Comparison of ENCODE assay signal across 8 cellular contexts in genomic region chr19:56403764-56404704, GRCh38. TPM values are rescaled to one million over a fixed set of nuclear protein-coding genes. Genes with fewer than 3 reads are reported as not detected.
A peak's percentile ranks its signal among the peaks of the same experiment; 100 is the strongest.
DNase-seq lines count a peak whose midpoint lies in the region; ATAC-seq and TF ChIP-seq lines count a peak whose summit lies in the region.

Gene ZNF583, plus strand, starts transcription at chr19:56404332. Its CDS starts 2,783 bp downstream, at chr19:56407115.

- WGBS in gastroesophageal sphincter (ENCODE audit: low coverage in 1 of 2), 2 donors, result 0 to 1% methylated on average over 10 to 17 of the region's 70 CpGs

- DNase-seq in EH (ENCODE audit: low read depth), result peak; percentile 98
- peak; percentile 89 for DNase-seq in GM23338 (ENCODE audit: low spot score)
- peak; percentile 69 to 72 for DNase-seq in SJSA1 (ENCODE audit: low read depth in 1 of 2, low spot score in 2 of 2)
- peak; percentile 92 for DNase-seq in activated naive CD4-positive, alpha-beta T cell treated with anti-CD3 and anti-CD28 coated beads, Interleukin-2, amount 10 ng/mL, durations not matched to agents 7 days and 5 days

- H3K4me3 Mint-ChIP-seq in GM23338, result peak within 1 kb of the TSS; percentile 94
- peak within 1 kb of the TSS; percentile 79 for H3K4me3 Mint-ChIP-seq in activated naive CD4-positive, alpha-beta T cell treated with anti-CD3 and anti-CD28 coated beads, Interleukin-2, amount 10 ng/mL, durations not matched to agents 7 days and 5 days

- peaks cover 8% of the 10 kb centered on the region; the same call in 1 of the 2 replicates for H3K4me1 ChIP-seq in GM23338 (ENCODE audit: insufficient read depth)
- H3K4me1 ChIP-seq in Loucy (ENCODE audit: insufficient read depth, low read length, poor library complexity, severe bottlenecking), result peaks cover 13% of the 10 kb centered on the region
- H3K4me1 ChIP-seq in SJSA1 (replicated peaks), result 0 out of 2 replicates have a peak, but pooled peaks cover 3% of the 10 kb centered on the region
- peaks cover 0 to 25% (median 6%) of the 10 kb centered on the region in 3 donors for H3K4me1 ChIP-seq in gastroesophageal sphincter
- H3K4me1 ChIP-seq in neutrophil (ENCODE audit: control insufficient read depth in 1 of 2, insufficient read depth in 1 of 2, low read depth in 1 of 2, low read length in 1 of 2), result peaks cover 14% of the 10 kb centered on the region in 2 experiments
- peaks cover 6 to 21% (median 17%) of the 10 kb centered on the region in 5 donors for H3K4me1 ChIP-seq in subcutaneous abdominal adipose tissue (ENCODE audit: control insufficient read depth in 5 of 5, insufficient read depth in 5 of 5, low read length in 5 of 5)

- H3K79me2 ChIP-seq in GM23338 (replicated peaks; ENCODE audit: insufficient read depth), result peaks cover 4% of the 10 kb centered on the region; the same call in 1 of the 2 replicates
- H3K79me2 ChIP-seq in Loucy (ENCODE audit: insufficient read depth, low read length), result peaks cover 12% of the 10 kb centered on the region; the same call in 1 of the 2 replicates

- TF ChIP-seq CTCF in GM23338 (conservative IDR thresholded peaks at IDR 0.05; ENCODE audit: low read depth in 2 of 2) (no peak), Loucy (conservative IDR thresholded peaks at IDR 0.05; ENCODE audit: low read length) (no peak), gastroesophageal sphincter (IDR thresholded peaks at IDR 0.05) (no peak), neutrophil (IDR thresholded peaks at IDR 0.05) (peak; percentile 48)

- H3K27me3 Mint-ChIP-seq in GM23338 (ENCODE audit: insufficient read depth, low read depth, poor library complexity), result peaks cover 11% of the 10 kb centered on the region
- no peaks in the 10 kb centered on the region for H3K27me3 Mint-ChIP-seq in activated naive CD4-positive, alpha-beta T cell treated with anti-CD3 and anti-CD28 coated beads, Interleukin-2, amount 10 ng/mL, durations not matched to agents 7 days and 5 days

- no peaks in the 10 kb centered on the region for H3K9me2 ChIP-seq in GM23338 (ENCODE audit: insufficient read depth)
- no peaks in the 10 kb centered on the region for H3K9me2 ChIP-seq in Loucy (replicated peaks; ENCODE audit: low read depth, low read length)

- peaks cover 70% of the 10 kb centered on the region for H3K36me3 Mint-ChIP-seq in GM23338 (ENCODE audit: low read depth)
- H3K36me3 Mint-ChIP-seq in activated naive CD4-positive, alpha-beta T cell treated with anti-CD3 and anti-CD28 coated beads, Interleukin-2, amount 10 ng/mL, durations not matched to agents 7 days and 5 days, result peaks cover 59% of the 10 kb centered on the region

- no peaks in the 10 kb centered on the region for H4K20me1 ChIP-seq in GM23338 (replicated peaks; ENCODE audit: insufficient read depth)
- no peaks in the 10 kb centered on the region for H4K20me1 ChIP-seq in Loucy (ENCODE audit: insufficient read depth, low read length, poor library complexity, severe bottlenecking)

- H3K27ac Mint-ChIP-seq in GM23338, result peak within 1 kb of the TSS; percentile 85
- H3K27ac Mint-ChIP-seq in activated naive CD4-positive, alpha-beta T cell treated with anti-CD3 and anti-CD28 coated beads, Interleukin-2, amount 10 ng/mL, durations not matched to agents 7 days and 5 days, result peak within 1 kb of the TSS; percentile 89

- ATAC-seq in GM23338 (peak; percentile 98), gastroesophageal sphincter (peak; percentile 99)

- H3K4me2 ChIP-seq in GM23338, result peak within 1 kb of the TSS; percentile 94
- peak within 1 kb of the TSS; percentile 81 for H3K4me2 ChIP-seq in Loucy (ENCODE audit: low read depth, low read length, poor library complexity, severe bottlenecking)

- H3K36me3 ChIP-seq in GM23338 (ENCODE audit: insufficient read depth) (peaks cover 16% of the 10 kb centered on the region), Loucy (ENCODE audit: insufficient read depth, low read length) (peaks cover 5% of the 10 kb centered on the region; the same call in 1 of the 2 replicates), SJSA1 (peaks cover 6% of the 10 kb centered on the region; the same call in 1 of the 2 replicates), gastroesophageal sphincter (peaks cover 2 to 49% of the 10 kb centered on the region in 2 donors), neutrophil (peaks cover 6% of the 10 kb centered on the region), subcutaneous abdominal adipose tissue (ENCODE audit: control insufficient read depth in 5 of 5, insufficient read depth in 5 of 5, low read length in 5 of 5) (peaks cover 21 to 23% (median 23%) of the 10 kb centered on the region in 5 donors)

- H3F3A ChIP-seq in GM23338 (replicated peaks; ENCODE audit: low read depth) (no peaks in the 10 kb centered on the region), Loucy (ENCODE audit: low read depth) (no peaks in the 10 kb centered on the region)

- no peak within 1 kb of the TSS for H3K27ac ChIP-seq in GM23338 (ENCODE audit: low read depth)
- peak within 1 kb of the TSS; percentile 8; the same call in 1 of the 2 replicates for H3K27ac ChIP-seq in SJSA1
- H3K27ac ChIP-seq in gastroesophageal sphincter, result peak within 1 kb of the TSS; percentile 63 to 96 (median 96)
- H3K27ac ChIP-seq in neutrophil, result peak within 1 kb of the TSS; percentile 89
- H3K27ac ChIP-seq in subcutaneous abdominal adipose tissue (ENCODE audit: low read depth, low read length), result peak within 1 kb of the TSS; percentile 87

- H3K4me1 Mint-ChIP-seq in GM23338, result peaks cover 10% of the 10 kb centered on the region
- peaks cover 26% of the 10 kb centered on the region for H3K4me1 Mint-ChIP-seq in activated naive CD4-positive, alpha-beta T cell treated with anti-CD3 and anti-CD28 coated beads, Interleukin-2, amount 10 ng/mL, durations not matched to agents 7 days and 5 days

- H3K27me3 ChIP-seq in GM23338 (ENCODE audit: insufficient read depth) (no peaks in the 10 kb centered on the region), Loucy (ENCODE audit: insufficient read depth, low read length, poor library complexity, severe bottlenecking) (no peaks in the 10 kb centered on the region), SJSA1 (replicated peaks) (no peaks in the 10 kb centered on the region), gastroesophageal sphincter (no peaks in the 10 kb centered on the region), neutrophil (no peaks in the 10 kb centered on the region), subcutaneous abdominal adipose tissue (ENCODE audit: control insufficient read depth in 5 of 5, insufficient read depth in 4 of 5, low read length in 5 of 5) (no peaks in the 10 kb centered on the region)

- TF ChIP-seq EP300 in gastroesophageal sphincter (IDR thresholded peaks at IDR 0.05), result no peak

- H3K9me3 ChIP-seq in Loucy (ENCODE audit: insufficient read depth, low read depth, low read length) (no peaks in the 10 kb centered on the region; the same call in 1 of the 2 replicates), SJSA1 (replicated peaks) (peaks cover 39% of the 10 kb centered on the region), gastroesophageal sphincter (peaks cover 0 to 55% (median 0%) of the 10 kb centered on the region in 3 donors), neutrophil (peaks cover 17% of the 10 kb centered on the region), subcutaneous abdominal adipose tissue (ENCODE audit: control insufficient read depth in 5 of 5, low read length in 5 of 5) (peaks cover 12 to 45% (median 31%) of the 10 kb centered on the region in 5 donors)

- peak within 1 kb of the TSS; percentile 100 for H2AFZ ChIP-seq in GM23338
- peak within 1 kb of the TSS; percentile 98 for H2AFZ ChIP-seq in Loucy (ENCODE audit: low read length)

- H3K9me3 Mint-ChIP-seq in GM23338, result peaks cover 71% of the 10 kb centered on the region
- H3K9me3 Mint-ChIP-seq in activated naive CD4-positive, alpha-beta T cell treated with anti-CD3 and anti-CD28 coated beads, Interleukin-2, amount 10 ng/mL, durations not matched to agents 7 days and 5 days, result peaks cover 64% of the 10 kb centered on the region

- CTCF ChIA-PET in activated naive CD4-positive, alpha-beta T cell treated with anti-CD3 and anti-CD28 coated beads, Interleukin-2, amount 10 ng/mL, durations not matched to agents 7 days and 5 days (lab: Charles Lee), result no interaction called here

- peak within 1 kb of the TSS; percentile 82 for H3K9ac ChIP-seq in Loucy (ENCODE audit: low read depth, low read length, poor library complexity, severe bottlenecking)
- H3K9ac ChIP-seq in subcutaneous abdominal adipose tissue (ENCODE audit: low read length in 5 of 5), result peak within 1 kb of the TSS; percentile 81 to 88 (median 86)

- H3K4me3 ChIP-seq in GM23338, result peak within 1 kb of the TSS; percentile 88
- H3K4me3 ChIP-seq in Loucy (ENCODE audit: low read length, poor library complexity, severe bottlenecking), result peak within 1 kb of the TSS; percentile 95
- H3K4me3 ChIP-seq in SJSA1, result peak within 1 kb of the TSS; percentile 53
- peak within 1 kb of the TSS; percentile 40 to 79 for H3K4me3 ChIP-seq in gastroesophageal sphincter
- peak within 1 kb of the TSS; percentile 64 to 95 for H3K4me3 ChIP-seq in neutrophil (ENCODE audit: low read depth in 1 of 2, low read length in 1 of 2)
- H3K4me3 ChIP-seq in subcutaneous abdominal adipose tissue (ENCODE audit: low read depth in 1 of 5, low read length in 5 of 5), result peak within 1 kb of the TSS; percentile 88 to 95 (median 92)

- peak in 1 of 2 donors; percentile 28 for TF ChIP-seq POLR2A in gastroesophageal sphincter (IDR thresholded peaks at IDR 0.05)

TF ChIP-seq in GM23338, 12 proteins besides CTCF, POLR2A, EP300 and RAD21:
- TF ChIP-seq NANOG (IDR thresholded peaks at IDR 0.05; ENCODE audit: borderline replicate concordance) (no peak), POLR2AphosphoS5 (IDR thresholded peaks at IDR 0.05; ENCODE audit: low read depth) (peak; percentile 42), CREB1 (CRISPR knock-in tag; IDR thresholded peaks at IDR 0.05; ENCODE audit: low read depth) (peak; percentile 55; the same call in 1 of the 2 replicates)
- TF ChIP-seq, protein P1, sequence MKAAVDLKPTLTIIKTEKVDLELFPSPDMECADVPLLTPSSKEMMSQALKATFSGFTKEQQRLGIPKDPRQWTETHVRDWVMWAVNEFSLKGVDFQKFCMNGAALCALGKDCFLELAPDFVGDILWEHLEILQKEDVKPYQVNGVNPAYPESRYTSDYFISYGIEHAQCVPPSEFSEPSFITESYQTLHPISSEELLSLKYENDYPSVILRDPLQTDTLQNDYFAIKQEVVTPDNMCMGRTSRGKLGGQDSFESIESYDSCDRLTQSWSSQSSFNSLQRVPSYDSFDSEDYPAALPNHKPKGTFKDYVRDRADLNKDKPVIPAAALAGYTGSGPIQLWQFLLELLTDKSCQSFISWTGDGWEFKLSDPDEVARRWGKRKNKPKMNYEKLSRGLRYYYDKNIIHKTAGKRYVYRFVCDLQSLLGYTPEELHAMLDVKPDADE (IDR thresholded peaks at IDR 0.05), result peak; percentile 46; the same call in 1 of the 2 replicates

RNA-seq across cellular contexts. Expression of gene ZNF583, which starts in this region (rescaled TPM):
- 2.4 and 4.0 TPM in 2 replicates for total RNA-seq in GM23338 (2014; rRNA removed; shearing (Covaris generic))
- polyA plus RNA-seq in GM23338 (2016; fragmentation: Nextera tagmentation; extraction: Ambion mirVana), result 3.6 and 6.3 TPM in 2 replicates
- total RNA-seq in SJSA1 (2014; rRNA removed; shearing (Covaris generic)), result 1.9 and 14.0 TPM in 2 replicates
- total RNA-seq in gastroesophageal sphincter, result 10 to 100 TPM in 2 of 4 donors, 1 to 10 TPM in 2; 6.2 to 15.1 (median 9.7) TPM
